In the genomic region with DNA sequence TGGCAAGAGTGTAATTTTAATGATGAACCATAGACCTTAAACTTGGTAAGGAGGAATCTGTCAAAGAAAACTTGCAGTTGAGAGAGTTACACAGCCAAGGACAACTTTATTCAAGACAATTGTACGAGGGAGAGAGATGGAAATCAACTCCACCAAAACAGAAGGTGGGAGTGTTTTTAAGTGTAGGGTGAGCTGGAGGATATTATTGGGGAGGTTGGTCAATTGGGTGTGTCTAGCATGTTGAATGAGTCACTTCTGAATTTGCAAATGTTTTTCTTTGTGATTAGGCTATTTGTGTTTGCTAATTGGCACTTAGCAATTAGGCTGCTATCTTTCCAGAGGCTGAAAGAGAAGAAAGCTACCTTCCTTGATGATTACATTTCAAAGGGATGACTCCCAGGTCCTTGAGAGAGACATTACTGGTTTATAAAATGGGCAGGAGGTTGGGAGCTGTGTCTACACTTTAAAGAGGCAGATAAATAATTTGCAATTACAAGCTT, we compare ENCODE assay signal across 21 cellular contexts.
"Had no signal": no experiment of that assay in that cellular context is flagged by ENCODE, and none has a peak within 500 bp of the region (broad histone marks: within the 10 kb centered on the region; RNA-seq: fewer than 3 reads in every experiment).

No MANE protein-coding gene starts in this region.

- H3K4me3 ChIP-seq: coronary artery, esophagus squamous epithelium, psoas muscle, right lobe of liver, spleen, testis, tibial nerve, upper lobe of right lung, vagina had no signal

- H3K9me3 ChIP-seq: esophagus squamous epithelium, psoas muscle, right lobe of liver, testis, tibial nerve, upper lobe of right lung, vagina had no signal

- H3K27ac ChIP-seq: coronary artery, esophagus squamous epithelium, foreskin keratinocyte, parathyroid adenoma, psoas muscle, right lobe of liver, spleen, testis, tibial nerve, upper lobe of right lung, vagina had no signal

- DNase-seq: effector memory CD4-positive, alpha-beta T cell; esophagus squamous epithelium; foreskin keratinocyte; kidney glomerular epithelial cell; naive thymus-derived CD4-positive, alpha-beta T cell; nephron progenitor cell; psoas muscle; retina; right lobe of liver; spleen; stimulated activated CD4-positive, alpha-beta T cell treated with anti-CD3 and anti-CD28 coated beads, Interleukin-15, amount 100 ng/mL, for 24 hours; stimulated activated CD4-positive, alpha-beta T cell treated with anti-CD3 and anti-CD28 coated beads, Interleukin-1b, Interleukin-23, amount 100 ng/mL, for 48 hours; stimulated activated CD4-positive, alpha-beta T cell treated with anti-CD3 and anti-CD28 coated beads, Interleukin-4, amount 100 ng/mL, for 24 hours; stimulated activated naive CD8-positive, alpha-beta T cell treated with anti-CD3 and anti-CD28 coated beads, Interleukin-15, amount 100 ng/mL, for 72 hours; testis; upper lobe of right lung had no signal

- H3K27me3 ChIP-seq: esophagus squamous epithelium, foreskin keratinocyte, right lobe of liver, spleen, testis, tibial nerve, upper lobe of right lung, vagina had no signal

- H3K4me1 Mint-ChIP-seq: naive thymus-derived CD4-positive, alpha-beta T cell; nephron progenitor cell; stimulated activated memory B cell treated with anti-CD40 and anti-IgM and Interleukin-4, amounts not matched to agents 10 μg/mL and 1 μg/mL and 100 μg/mL, for 72 hours; stimulated activated naive CD8-positive, alpha-beta T cell treated with anti-CD3 and anti-CD28 coated beads, Interleukin-15, amount 100 ng/mL, for 72 hours had no signal

- ATAC-seq: foreskin keratinocyte; naive thymus-derived CD4-positive, alpha-beta T cell; psoas muscle; right lobe of liver; stimulated activated memory B cell treated with anti-CD40 and anti-IgM and Interleukin-4, amounts not matched to agents 10 μg/mL and 1 μg/mL and 100 μg/mL, for 72 hours; stimulated activated naive CD8-positive, alpha-beta T cell treated with anti-CD3 and anti-CD28 coated beads, Interleukin-15, amount 100 ng/mL, for 72 hours; upper lobe of right lung had no signal

- H3K36me3 Mint-ChIP-seq: naive thymus-derived CD4-positive, alpha-beta T cell; stimulated activated memory B cell treated with anti-CD40 and anti-IgM and Interleukin-4, amounts not matched to agents 10 μg/mL and 1 μg/mL and 100 μg/mL, for 72 hours had no signal

- H3K9me3 Mint-ChIP-seq: nephron progenitor cell had no signal

- H3K36me3 ChIP-seq: esophagus squamous epithelium, right lobe of liver, spleen, tibial nerve, upper lobe of right lung, vagina had no signal

- H2AFZ ChIP-seq: parathyroid adenoma had no signal

- H3K27me3 Mint-ChIP-seq: naive thymus-derived CD4-positive, alpha-beta T cell; stimulated activated memory B cell treated with anti-CD40 and anti-IgM and Interleukin-4, amounts not matched to agents 10 μg/mL and 1 μg/mL and 100 μg/mL, for 72 hours; stimulated activated naive CD8-positive, alpha-beta T cell treated with anti-CD3 and anti-CD28 coated beads, Interleukin-15, amount 100 ng/mL, for 72 hours had no signal

- H3K4me1 ChIP-seq: esophagus squamous epithelium, foreskin keratinocyte, parathyroid adenoma, psoas muscle, right lobe of liver, spleen, testis, tibial nerve, upper lobe of right lung, vagina had no signal

- H3K4me3 Mint-ChIP-seq: naive thymus-derived CD4-positive, alpha-beta T cell; nephron progenitor cell; stimulated activated memory B cell treated with anti-CD40 and anti-IgM and Interleukin-4, amounts not matched to agents 10 μg/mL and 1 μg/mL and 100 μg/mL, for 72 hours; stimulated activated naive CD8-positive, alpha-beta T cell treated with anti-CD3 and anti-CD28 coated beads, Interleukin-15, amount 100 ng/mL, for 72 hours had no signal

- H3K79me2 ChIP-seq: parathyroid adenoma had no signal

- H3K9ac ChIP-seq: parathyroid adenoma had no signal

- H3K27ac Mint-ChIP-seq: naive thymus-derived CD4-positive, alpha-beta T cell; nephron progenitor cell; stimulated activated memory B cell treated with anti-CD40 and anti-IgM and Interleukin-4, amounts not matched to agents 10 μg/mL and 1 μg/mL and 100 μg/mL, for 72 hours; stimulated activated naive CD8-positive, alpha-beta T cell treated with anti-CD3 and anti-CD28 coated beads, Interleukin-15, amount 100 ng/mL, for 72 hours had no signal
